ENCODE assay signal across 2 cellular contexts in genomic region chr4:91769912-91770311, GRCh38.
TF ChIP-seq lines count a peak whose summit lies in the region.

No MANE protein-coding gene starts in this region.

TF ChIP-seq in HepG2, 621 proteins besides CTCF, POLR2A, EP300 and RAD21 (continued from another document):
- no peak for TF ChIP-seq HBP1 (CRISPR knock-in tag; IDR thresholded peaks at IDR 0.05; ENCODE audit: low read depth)
- no peak for TF ChIP-seq TRAFD1 (CRISPR knock-in tag; IDR thresholded peaks at IDR 0.05; ENCODE audit: borderline replicate concordance)
- TF ChIP-seq ZNF761 (CRISPR knock-in tag; conservative IDR thresholded peaks at IDR 0.05) = no peak
- no peak for TF ChIP-seq CCDC6 (CRISPR knock-in tag; IDR thresholded peaks at IDR 0.05)
- TF ChIP-seq RBM39 (IDR thresholded peaks at IDR 0.05; ENCODE audit: low read depth, low read length, poor library complexity, severe bottlenecking) = no peak
- TF ChIP-seq ZNF160 (CRISPR knock-in tag; IDR thresholded peaks at IDR 0.05) = no peak
- no peak for TF ChIP-seq ZNF33A (CRISPR knock-in tag; IDR thresholded peaks at IDR 0.05; ENCODE audit: borderline replicate concordance)
- TF ChIP-seq MAFF (IDR thresholded peaks at IDR 0.05; ENCODE audit: low read depth, low read length) = peak; percentile 73
- no peak for TF ChIP-seq POLR2G (IDR thresholded peaks at IDR 0.05; ENCODE audit: low read depth, low read length)

TF ChIP-seq in K562, 482 proteins besides CTCF, POLR2A, EP300 and RAD21 (continued from another document):
- no peak for TF ChIP-seq ZBTB12 (CRISPR knock-in tag; IDR thresholded peaks at IDR 0.05)
- TF ChIP-seq CREB3 (tag; conservative IDR thresholded peaks at IDR 0.05; ENCODE audit: low read depth) = no peak
- TF ChIP-seq RBM14 (IDR thresholded peaks at IDR 0.05; ENCODE audit: borderline replicate concordance, insufficient read depth, low read depth, low read length) = no peak
- TF ChIP-seq NUFIP1 (IDR thresholded peaks at IDR 0.05; ENCODE audit: partially characterized antibody) = no peak
- no peak for TF ChIP-seq GABPA (tag; conservative IDR thresholded peaks at IDR 0.05; ENCODE audit: low read depth)
- no peak for TF ChIP-seq ELK1 (CRISPR knock-in tag; IDR thresholded peaks at IDR 0.05)
- no peak for TF ChIP-seq SMARCB1 (IDR thresholded peaks at IDR 0.05; ENCODE audit: insufficient read length, low read depth)
- TF ChIP-seq CC2D1A (IDR thresholded peaks at IDR 0.05) = no peak
- TF ChIP-seq GTF2B (IDR thresholded peaks at IDR 0.05; ENCODE audit: extremely low read depth, insufficient read length) = no peak
- TF ChIP-seq KDM1A (IDR thresholded peaks at IDR 0.05) = no peak
- no peak for TF ChIP-seq HDAC1 (IDR thresholded peaks at IDR 0.05)
- no peak for TF ChIP-seq PATZ1 (CRISPR knock-in tag; IDR thresholded peaks at IDR 0.05; ENCODE audit: borderline replicate concordance)
- no peak for TF ChIP-seq SP2 (IDR thresholded peaks at IDR 0.05; ENCODE audit: extremely low read depth, low read depth, low read length, poor library complexity, severe bottlenecking)
